In genomic region chr22:37658133-37659065, GRCh38 we compare ENCODE assay signal across 8 cellular contexts. TPM values are rescaled to one million over a fixed set of nuclear protein-coding genes. Genes with fewer than 3 reads are reported as not detected.
DNase-seq lines count a peak whose midpoint lies in the region; ATAC-seq and TF ChIP-seq lines count a peak whose summit lies in the region.

A gene with protein sequence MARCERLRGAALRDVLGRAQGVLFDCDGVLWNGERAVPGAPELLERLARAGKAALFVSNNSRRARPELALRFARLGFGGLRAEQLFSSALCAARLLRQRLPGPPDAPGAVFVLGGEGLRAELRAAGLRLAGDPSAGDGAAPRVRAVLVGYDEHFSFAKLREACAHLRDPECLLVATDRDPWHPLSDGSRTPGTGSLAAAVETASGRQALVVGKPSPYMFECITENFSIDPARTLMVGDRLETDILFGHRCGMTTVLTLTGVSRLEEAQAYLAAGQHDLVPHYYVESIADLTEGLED (plus strand): TSS chr22:37658723. CDS start chr22:37658783, 60 bp downstream.

- peak within 1 kb of the TSS; percentile 31 to 49 for H3K4me3 ChIP-seq in left lung

- peaks cover 13 to 41% of the 10 kb centered on the region in 2 donors for H3K4me1 ChIP-seq in left lung

- H3K27ac ChIP-seq in left lung, result peak within 1 kb of the TSS; percentile 61 to 81

- intact Hi-C loops in left lung (cut with DNase I), result no loop called here

- peak; percentile 88 to 100 (median 96) for DNase-seq in C1 segment of cervical spinal cord (lab: John Stamatoyannopoulos, UW)
- peak; percentile 89 for DNase-seq in NCI-H748 treated with DMSO at 0.1 percent for 48 hours (lab: John Stamatoyannopoulos, UW)
- DNase-seq in activated CD4-positive, alpha-beta T cell treated with anti-CD3 and anti-CD28 coated beads, Interleukin-2, amount 50 U/mL, for 24 hours (ENCODE audit: low read depth in 1 of 2, low spot score in 1 of 2), result peak; percentile 94 to 98
- DNase-seq in dermis blood vessel endothelial cell, result peak; percentile 100
- peak; percentile 98 to 99 for DNase-seq in left lung
- peak; percentile 98 for DNase-seq in stimulated activated CD4-positive, alpha-beta T cell treated with anti-CD3 and anti-CD28 coated beads, Interleukin-2, amount 100 ng/mL, for 48 hours

- ATAC-seq in GM19372 (IDR thresholded peaks at IDR 0.05; ENCODE audit: low read depth, unreplicated experiment) (peak; percentile 82), HG03558 (IDR thresholded peaks at IDR 0.05; ENCODE audit: extremely low read depth, unreplicated experiment) (peak; percentile 47), left lung (peak; percentile 98)

- H3K36me3 ChIP-seq in left lung, result peaks cover 0 to 16% of the 10 kb centered on the region in 2 donors

- no peaks in the 10 kb centered on the region for H3K9me3 ChIP-seq in left lung

- no peaks in the 10 kb centered on the region for H3K27me3 ChIP-seq in left lung

- no peak for TF ChIP-seq CTCF in left lung (IDR thresholded peaks at IDR 0.05)

RNA-seq across cellular contexts. Expression of the gene that starts here (rescaled TPM):
- total RNA-seq in dermis blood vessel endothelial cell (9.0 and 13.3 TPM in 2 replicates), left lung (10 to 100 TPM in 1 of 2 donors, 1 to 10 TPM in 1; 8.3 to 10.1 TPM)

Comparison
In these comparisons a context has a peak if more than half of its experiments do, and no peak if none do; other contexts are left out.
1. Peak in every context shown above with its lines: DNase-seq, ATAC-seq, H3K4me3 ChIP-seq and H3K27ac ChIP-seq.
2. ATAC-seq: peak in every context shown above with its lines; median percentile 98 in left lung; 82 in GM19372; 47 in HG03558.